In genomic region chr7:37205451-37205850, GRCh38 we compare ENCODE assay signal across 19 cellular contexts.
DNase-seq lines count a peak whose midpoint lies in the region; ATAC-seq and TF ChIP-seq lines count a peak whose summit lies in the region.
"Had no signal": no experiment of that assay in that cellular context is flagged by ENCODE, and none has a peak within 500 bp of the region (broad histone marks: within the 10 kb centered on the region; RNA-seq: fewer than 3 reads in every experiment).

No MANE protein-coding gene starts in this region.

- no peaks in the 10 kb centered on the region for H3K27me3 Mint-ChIP-seq in activated T-cell treated with anti-CD3 and anti-CD28 coated beads, Interleukin-2, amount 50 U/mL, for 24 hours
- no peaks in the 10 kb centered on the region for H3K27me3 Mint-ChIP-seq in stimulated activated memory B cell treated with anti-CD40 and anti-IgM and Interleukin-4, amounts not matched to agents 10 μg/mL and 1 μg/mL and 100 μg/mL, for 72 hours
- H3K27me3 Mint-ChIP-seq: CD8-positive, alpha-beta memory T cell had no signal

- intact Hi-C loops in adrenal gland (cut with DNase I) = loop anchor here in 1 of 2 donors (10.0 kb wide), 1 partner anchor 629 kb away; no protein-coding TSS in a partner anchor

- peak; percentile 45 for ATAC-seq in GM19395 (IDR thresholded peaks at IDR 0.05; ENCODE audit: unreplicated experiment)
- no peak for ATAC-seq in stimulated activated memory B cell treated with anti-CD40 and anti-IgM and Interleukin-4, amounts not matched to agents 10 μg/mL and 1 μg/mL and 100 μg/mL, for 72 hours
- no peak for ATAC-seq in GM21423 (IDR thresholded peaks at IDR 0.05; ENCODE audit: unreplicated experiment)
- ATAC-seq: A549 had no signal

- no peak for DNase-seq in activated T-cell treated with anti-CD3 and anti-CD28 coated beads, Interleukin-2, amount 50 U/mL, for 24 hours
- DNase-seq in activated T-cell treated with anti-CD3 and anti-CD28 coated beads for 4 hours (no peak), RPMI8226 (peak; percentile 65), right atrium auricular region (ENCODE audit: low spot score) (no peak), adrenal gland (no peak)
- DNase-seq: CD8-positive, alpha-beta memory T cell; NCI-H1048; NCI-H1436; NCI-H1930; NCI-H345; NCI-H524 treated with DMSO at 0.1 percent for 48 hours had no signal

- TF ChIP-seq CTCF in right atrium auricular region (IDR thresholded peaks at IDR 0.05) (no peak), adrenal gland (IDR thresholded peaks at IDR 0.05) (no peak)

- H3K4me3 ChIP-seq in right atrium auricular region = no peak overlapping the region
- H3K4me3 ChIP-seq in adrenal gland = no peak overlapping the region
- H3K4me3 ChIP-seq: A549; BLaER1 treated with 17β-estradiol and CSF1 and Interleukin-3, amounts not matched to agents 10 nM and 100 nM; HAP-1; SJSA1 had no signal

- H3K36me3 Mint-ChIP-seq in activated T-cell treated with anti-CD3 and anti-CD28 coated beads, Interleukin-2, amount 50 U/mL, for 24 hours (ENCODE audit: low read depth) = peaks cover 87% of the 10 kb centered on the region
- peaks cover 52% of the 10 kb centered on the region for H3K36me3 Mint-ChIP-seq in stimulated activated memory B cell treated with anti-CD40 and anti-IgM and Interleukin-4, amounts not matched to agents 10 μg/mL and 1 μg/mL and 100 μg/mL, for 72 hours

- peak overlapping the region; percentile 54 for H3K27ac Mint-ChIP-seq in activated T-cell treated with anti-CD3 and anti-CD28 coated beads, Interleukin-2, amount 50 U/mL, for 24 hours
- H3K27ac Mint-ChIP-seq in stimulated activated memory B cell treated with anti-CD40 and anti-IgM and Interleukin-4, amounts not matched to agents 10 μg/mL and 1 μg/mL and 100 μg/mL, for 72 hours = peak overlapping the region; percentile 55

- no peaks in the 10 kb centered on the region for H3K9me3 Mint-ChIP-seq in activated T-cell treated with anti-CD3 and anti-CD28 coated beads, Interleukin-2, amount 50 U/mL, for 24 hours
- no peaks in the 10 kb centered on the region for H3K9me3 Mint-ChIP-seq in stimulated activated memory B cell treated with anti-CD40 and anti-IgM and Interleukin-4, amounts not matched to agents 10 μg/mL and 1 μg/mL and 100 μg/mL, for 72 hours
- H3K9me3 Mint-ChIP-seq: CD8-positive, alpha-beta memory T cell had no signal

- no peaks in the 10 kb centered on the region for H3K9me3 ChIP-seq in right atrium auricular region
- no peaks in the 10 kb centered on the region for H3K9me3 ChIP-seq in adrenal gland (replicated peaks in 1 of 3)
- H3K9me3 ChIP-seq: A549, HAP-1, SJSA1 had no signal

- H3K27me3 ChIP-seq in right atrium auricular region (no peaks in the 10 kb centered on the region), adrenal gland (no peaks in the 10 kb centered on the region)
- H3K27me3 ChIP-seq: BLaER1 treated with 17β-estradiol and CSF1 and Interleukin-3, amounts not matched to agents 10 nM and 100 nM; SJSA1 had no signal

- no peak overlapping the region for H3K4me3 Mint-ChIP-seq in activated T-cell treated with anti-CD3 and anti-CD28 coated beads, Interleukin-2, amount 50 U/mL, for 24 hours
- H3K4me3 Mint-ChIP-seq in stimulated activated memory B cell treated with anti-CD40 and anti-IgM and Interleukin-4, amounts not matched to agents 10 μg/mL and 1 μg/mL and 100 μg/mL, for 72 hours = no peak overlapping the region
- H3K4me3 Mint-ChIP-seq: CD8-positive, alpha-beta memory T cell had no signal

- TF ChIP-seq POLR2A in adrenal gland (IDR thresholded peaks at IDR 0.05) = no peak

- peaks cover 14% of the 10 kb centered on the region for H3K4me1 Mint-ChIP-seq in activated T-cell treated with anti-CD3 and anti-CD28 coated beads, Interleukin-2, amount 50 U/mL, for 24 hours (ENCODE audit: low read depth)
- H3K4me1 Mint-ChIP-seq in stimulated activated memory B cell treated with anti-CD40 and anti-IgM and Interleukin-4, amounts not matched to agents 10 μg/mL and 1 μg/mL and 100 μg/mL, for 72 hours = peaks cover 33% of the 10 kb centered on the region
- H3K4me1 Mint-ChIP-seq: CD8-positive, alpha-beta memory T cell had no signal

- peaks cover 8% of the 10 kb centered on the region for H3K36me3 ChIP-seq in right atrium auricular region
- H3K36me3 ChIP-seq in adrenal gland (replicated peaks in 1 of 2) = no peaks in the 10 kb centered on the region
- H3K36me3 ChIP-seq: HAP-1, SJSA1 had no signal

- WGBS in adrenal gland, 4 donors = 67 to 81% (median 77%) methylated on average over 6 of the region's 6 CpGs

- H3K27ac ChIP-seq in right atrium auricular region (no peak overlapping the region), adrenal gland (no peak overlapping the region)
- H3K27ac ChIP-seq: A549; BLaER1 treated with 17β-estradiol and CSF1 and Interleukin-3, amounts not matched to agents 10 nM and 100 nM; HL-60; SJSA1 had no signal

- H3K4me1 ChIP-seq in right atrium auricular region (peaks cover 0 to 35% of the 10 kb centered on the region in 2 donors), adrenal gland (replicated peaks in 1 of 2) (peaks cover 24 to 31% of the 10 kb centered on the region in 2 donors)
- H3K4me1 ChIP-seq: HAP-1, SJSA1 had no signal
